In genomic region chr9:71890042-71890680, GRCh38 we compare ENCODE assay signal across 1 cellular context.
TF ChIP-seq lines count a peak whose summit lies in the region.

No MANE protein-coding gene starts in this region.

TF ChIP-seq in liver, 16 proteins besides CTCF, POLR2A, EP300 and RAD21:
- TF ChIP-seq ZBTB33 (IDR thresholded peaks at IDR 0.05) (no peak), HNF4A (conservative IDR thresholded peaks at IDR 0.05) (peak; percentile 15 to 19)
